Comparison of ENCODE assay signal across 25 cellular contexts in the genomic region with DNA sequence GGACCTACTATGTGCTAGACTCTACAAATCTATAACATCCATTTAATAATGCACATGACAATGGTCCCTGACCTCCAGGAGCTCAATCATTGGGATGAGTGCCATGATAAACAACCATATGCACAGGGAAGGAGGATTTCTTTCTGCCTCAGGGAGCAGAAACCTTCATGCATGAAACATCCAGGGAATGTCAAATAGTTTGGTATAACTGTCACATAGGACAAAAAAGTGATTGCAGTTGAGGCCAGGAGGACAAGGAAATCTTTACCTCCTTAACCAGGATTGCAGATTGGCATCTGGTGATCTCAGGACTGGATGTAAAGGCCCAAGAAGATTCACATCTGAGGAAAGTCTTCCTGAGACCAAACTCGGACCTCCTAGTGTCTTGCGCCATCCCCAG.
A peak's percentile ranks its signal among the peaks of the same experiment; 100 is the strongest.
DNase-seq lines count a peak whose midpoint lies in the region; FAIRE-seq lines count a peak whose summit lies in the region.
"Had no signal": no experiment of that assay in that cellular context is flagged by ENCODE, and none has a peak within 500 bp of the region (broad histone marks: within the 10 kb centered on the region; RNA-seq: fewer than 3 reads in every experiment).

No MANE protein-coding gene starts in this region.

- DNase-seq in EL (peak; percentile 41), RCC 7860 (ENCODE audit: low spot score) (peak; percentile 78), left kidney (ENCODE audit: low read depth, low spot score) (peak; percentile 21), NCI-H146 treated with DMSO at 0.1 percent for 48 hours (lab: John Stamatoyannopoulos, UW; ENCODE audit: unreplicated experiment) (no peak), DMS114 treated with DMSO at 0.1 percent for 48 hours (lab: John Stamatoyannopoulos, UW; ENCODE audit: unreplicated experiment) (no peak), middle frontal gyrus (ENCODE audit: extremely low spot score, low spot score) (no peak)
- DNase-seq: AML-193; CD4-positive, alpha-beta T cell; GF-D8; GOT3; HFFc6; NCI-H1092 treated with DMSO at 0.1 percent for 48 hours; NCI-H1436; NCI-H2029; NCI-H526; Peyer's patch; SIG-M5; SW 1271 had no signal

- H3K4me3 ChIP-seq in stomach smooth muscle (ENCODE audit: low read length in 2 of 2), result no peak overlapping the region
- H3K4me3 ChIP-seq: A549; BLaER1 treated with 17β-estradiol and CSF1 and Interleukin-3, amounts not matched to agents 10 nM and 100 nM; HAP-1; Peyer's patch; SK-N-MC had no signal

- no peaks in the 10 kb centered on the region for H3K9me3 ChIP-seq in stomach smooth muscle (ENCODE audit: control insufficient read depth in 2 of 2, low read length in 2 of 2)
- H3K9me3 ChIP-seq: A549; BLaER1 treated with 17β-estradiol and CSF1 and Interleukin-3, amounts not matched to agents 10 nM and 100 nM; HAP-1; Peyer's patch had no signal

- H3K4me1 ChIP-seq in stomach smooth muscle (ENCODE audit: control insufficient read depth, insufficient read depth, low read length), result peaks cover 37% of the 10 kb centered on the region
- H3K4me1 ChIP-seq: BLaER1 treated with 17β-estradiol and CSF1 and Interleukin-3, amounts not matched to agents 10 nM and 100 nM; HAP-1; Peyer's patch had no signal

- no peak overlapping the region for H3K9ac ChIP-seq in stomach smooth muscle (ENCODE audit: low read length in 2 of 2)
- H3K9ac ChIP-seq: BLaER1 treated with 17β-estradiol and CSF1 and Interleukin-3, amounts not matched to agents 10 nM and 100 nM; KMS-11 had no signal

- FAIRE-seq in RCC 7860 (lab: Jason Lieb, UNC), result peak; percentile 35
- FAIRE-seq: A549, GM12892 had no signal

- no peaks in the 10 kb centered on the region for H3K27me3 ChIP-seq in stomach smooth muscle (ENCODE audit: control insufficient read depth in 1 of 2, insufficient read depth in 2 of 2, low read length in 2 of 2)
- H3K27me3 ChIP-seq: BLaER1 treated with 17β-estradiol and CSF1 and Interleukin-3, amounts not matched to agents 10 nM and 100 nM; Peyer's patch had no signal

- H3K36me3 ChIP-seq in stomach smooth muscle (ENCODE audit: control insufficient read depth in 2 of 2, insufficient read depth in 2 of 2, low read length in 2 of 2), result no peaks in the 10 kb centered on the region
- H3K36me3 ChIP-seq: BLaER1 treated with 17β-estradiol and CSF1 and Interleukin-3, amounts not matched to agents 10 nM and 100 nM; HAP-1; Peyer's patch had no signal

- H3K27ac ChIP-seq in stomach smooth muscle (ENCODE audit: low read length), result peak overlapping the region; percentile 53
- H3K27ac ChIP-seq: A549; BLaER1 treated with 17β-estradiol and CSF1 and Interleukin-3, amounts not matched to agents 10 nM and 100 nM; KMS-11; Peyer's patch; SK-N-MC had no signal

Comparison
In these comparisons a context has a peak if more than half of its experiments do, and no peak if none do; other contexts are left out.
1. DNase-seq: peak in EL (single experiment), RCC 7860 (single experiment) and left kidney (single experiment); none in NCI-H146 treated with DMSO at 0.1 percent for 48 hours (single experiment), DMS114 treated with DMSO at 0.1 percent for 48 hours (single experiment) and middle frontal gyrus (single experiment).